4 cellular contexts compared by ENCODE assay signal in genomic region chr1:155193991-155194240, GRCh38.
DNase-seq lines count a peak whose midpoint lies in the region; TF ChIP-seq lines count a peak whose summit lies in the region.
"Not testable (repeated sequence)": the region's sequence is repeated elsewhere in the genome, so short reads cannot be mapped to it uniquely, and the experiment has no call there.

No MANE protein-coding gene starts in this region.

- H3K9ac ChIP-seq in KMS-11: peak overlapping the region; percentile 89
- H3K9ac ChIP-seq in subcutaneous abdominal adipose tissue (ENCODE audit: low read length in 5 of 5): peak overlapping the region in 4 of 5 donors; percentile 54 to 73 (median 62)

- not testable (repeated sequence) for H4K20me1 ChIP-seq in KMS-11 (ENCODE audit: insufficient read depth)

- not testable (repeated sequence) for H3K79me2 ChIP-seq in KMS-11 (ENCODE audit: insufficient read depth, low read depth)

- H3K36me3 ChIP-seq in KMS-11 (ENCODE audit: insufficient read depth): not testable (repeated sequence)
- peaks cover 0 to 21% (median 13%) of the 10 kb centered on the region in 5 donors for H3K36me3 ChIP-seq in subcutaneous abdominal adipose tissue (ENCODE audit: control insufficient read depth in 5 of 5, insufficient read depth in 5 of 5, low read length in 5 of 5)

- H3K4me1 ChIP-seq in KMS-11 (ENCODE audit: low read depth, poor library complexity, severe bottlenecking) (peaks cover 26% of the 10 kb centered on the region), subcutaneous abdominal adipose tissue (ENCODE audit: control insufficient read depth in 5 of 5, insufficient read depth in 5 of 5, low read length in 5 of 5) (peaks cover 6 to 46% (median 38%) of the 10 kb centered on the region in 5 donors)

- H3K4me2 ChIP-seq in KMS-11: peak overlapping the region; percentile 95

- not testable (repeated sequence) for H3K27me3 ChIP-seq in KMS-11 (ENCODE audit: insufficient read depth, low read depth); layer of hippocampus (ENCODE audit: control insufficient read depth, insufficient read depth, low read length); subcutaneous abdominal adipose tissue (ENCODE audit: control insufficient read depth in 5 of 5, insufficient read depth in 4 of 5, low read length in 5 of 5)

- H3K4me3 ChIP-seq in KMS-11 (IDR thresholded peaks at IDR 0.05; ENCODE audit: insufficient read depth, low read depth, low read length) (peak overlapping the region; percentile 98), astrocyte of the spinal cord (ENCODE audit: low read depth, low read length) (peak overlapping the region; percentile 48), subcutaneous abdominal adipose tissue (ENCODE audit: low read depth in 1 of 5, low read length in 5 of 5) (peak overlapping the region; percentile 49 to 77 (median 68))

- H3K9me3 ChIP-seq in subcutaneous abdominal adipose tissue (ENCODE audit: control insufficient read depth in 5 of 5, low read length in 5 of 5): not testable (repeated sequence)

- TF ChIP-seq CTCF in KMS-11 (conservative IDR thresholded peaks at IDR 0.05; ENCODE audit: low read depth, low read length); astrocyte of the spinal cord (IDR thresholded peaks at IDR 0.05; ENCODE audit: low read depth, low read length): not testable (repeated sequence)

- in situ Hi-C loops in astrocyte of the spinal cord (cut with HindIII; ENCODE audit: low sequenced_read_pairs): not testable (repeated sequence)

- not testable (repeated sequence) for DNase-seq in astrocyte of the spinal cord (ENCODE audit: low read depth, low spot score)

- peak overlapping the region; percentile 82 for H3K27ac ChIP-seq in KMS-11
- H3K27ac ChIP-seq in layer of hippocampus (ENCODE audit: low read depth, low read length): peak overlapping the region; percentile 91
- peak overlapping the region; percentile 72 for H3K27ac ChIP-seq in subcutaneous abdominal adipose tissue (ENCODE audit: low read depth, low read length)

- peak overlapping the region; percentile 93 for H2AFZ ChIP-seq in KMS-11 (ENCODE audit: low read depth)

Comparison
In these comparisons a context has a peak if more than half of its experiments do, and no peak if none do; other contexts are left out.
1. H3K4me3 ChIP-seq: peak in every context shown above with its lines; median percentile 98 in KMS-11; 68 in subcutaneous abdominal adipose tissue; 48 in astrocyte of the spinal cord.